ENCODE assay signal across 19 cellular contexts in the genomic region with DNA sequence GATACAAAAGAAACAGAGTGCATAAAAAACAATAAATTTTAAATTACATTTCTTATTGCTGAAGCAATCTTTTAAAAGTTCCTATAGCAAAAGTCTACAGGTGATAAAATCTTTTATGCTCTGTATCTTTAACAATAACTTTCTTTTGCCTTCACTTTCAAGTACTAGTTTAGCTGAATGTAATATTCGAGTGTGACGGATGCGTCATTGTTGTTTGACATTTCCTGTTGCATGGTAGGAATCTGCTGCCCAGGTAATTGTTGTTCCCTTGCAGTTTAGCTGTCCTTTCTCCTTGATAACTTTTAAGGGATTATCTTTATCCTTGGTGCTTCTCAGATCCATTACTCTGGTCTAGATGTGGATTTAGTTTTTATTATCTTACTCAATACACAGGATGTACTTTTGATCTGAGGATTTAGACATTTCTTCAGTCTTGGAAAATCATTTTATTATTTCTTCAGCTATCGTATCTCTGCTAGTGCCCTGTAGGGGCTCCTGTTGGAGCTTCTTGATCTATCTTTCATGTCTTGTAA. TPM values are rescaled to one million over a fixed set of nuclear protein-coding genes. Genes with fewer than 3 reads are reported as not detected.
A peak's percentile ranks its signal among the peaks of the same experiment; 100 is the strongest.
DNase-seq lines count a peak whose midpoint lies in the region; ATAC-seq, FAIRE-seq and TF ChIP-seq lines count a peak whose summit lies in the region.
"Had no signal": no experiment of that assay in that cellular context is flagged by ENCODE, and none has a peak within 500 bp of the region (broad histone marks: within the 10 kb centered on the region; RNA-seq: fewer than 3 reads in every experiment).

No MANE protein-coding gene starts in this region.

- no peaks in the 10 kb centered on the region for H3K36me3 Mint-ChIP-seq in CD8-positive, alpha-beta T cell

- H3K27ac Mint-ChIP-seq in CD8-positive, alpha-beta T cell, result no peak overlapping the region
- H3K27ac Mint-ChIP-seq: HFFc6; stimulated activated naive CD8-positive, alpha-beta T cell treated with anti-CD3 and anti-CD28 coated beads, Interleukin-15, Interleukin-2, amounts not matched to agents 100 ng/mL and 50 ng/mL, for 24 hours had no signal

- TF ChIP-seq POLR2A in HepG2 (IDR thresholded peaks at IDR 0.05; ENCODE audit: insufficient read depth in 1 of 2, low read depth in 2 of 2, low read length in 2 of 2), result no peak
- TF ChIP-seq POLR2A in adrenal gland (IDR thresholded peaks at IDR 0.05), result no peak

- DNase-seq in CD8-positive, alpha-beta T cell, result no peak
- DNase-seq in SK-N-MC (ENCODE audit: low read depth, low spot score) (no peak), HepG2 (ENCODE audit: low spot score) (no peak), OCI-M2 (lab: John Stamatoyannopoulos, UW; ENCODE audit: unreplicated experiment) (no peak), NCI-H1105 treated with DMSO at 0.1 percent for 48 hours (lab: John Stamatoyannopoulos, UW) (no peak), adrenal gland (no peak)
- DNase-seq: activated naive CD4-positive, alpha-beta T cell treated with anti-CD3 and anti-CD28 coated beads, Interleukin-2, amount 50 U/mL, for 16 hours; Caco-2; HFFc6; Karpas-422; left ventricle myocardium superior; right cardiac atrium had no signal

- peaks cover 3% of the 10 kb centered on the region for H3K4me1 ChIP-seq in CD8-positive, alpha-beta T cell (ENCODE audit: insufficient read depth, low read length)
- H3K4me1 ChIP-seq in HepG2 (ENCODE audit: insufficient read depth, low read length) (peaks cover 87% of the 10 kb centered on the region), adrenal gland (replicated peaks in 1 of 2) (peaks cover 3 to 9% of the 10 kb centered on the region in 2 donors)

- intact Hi-C loops in CD8-positive, alpha-beta T cell (cut with DNase I, micrococcal nuclease), result no loop called here
- intact Hi-C loops in HepG2 (cut with micrococcal nuclease; ENCODE audit: unreplicated experiment), result loop anchor here (5.0 kb wide), 2 partner anchors 35 to 55 kb away; a partner anchor contains a TSS
- intact Hi-C loops in adrenal gland (cut with DNase I), result no loop called here

- POLR2A ChIA-PET in CD8-positive, alpha-beta T cell (lab: Charles Lee), result no interaction called here
- POLR2A ChIA-PET in HepG2 (lab: Yijun Ruan, JAX), result interaction anchor here (1.0 kb wide), 1 partner anchor 36 kb away, joined by 3 read pairs; no protein-coding TSS in a partner anchor

- no peak for TF ChIP-seq CTCF in CD8-positive, alpha-beta T cell (IDR thresholded peaks at IDR 0.05)
- TF ChIP-seq CTCF in HepG2 (CRISPR knock-in tag; IDR thresholded peaks at IDR 0.05), result no peak
- no peak for TF ChIP-seq CTCF in adrenal gland (IDR thresholded peaks at IDR 0.05)

- H2AFZ ChIP-seq in HepG2 (ENCODE audit: low read length), result no peak overlapping the region

- in situ Hi-C loops in HepG2 (cut with HindIII; ENCODE audit: extremely low pct_ligation_motif_present, low pct_unique_long_range_greater_than_20kb), result no loop called here

- H3K27ac ChIP-seq in CD8-positive, alpha-beta T cell (ENCODE audit: low read depth, low read length), result no peak overlapping the region
- peak overlapping the region; percentile 91 for H3K27ac ChIP-seq in SK-N-MC
- peak overlapping the region; percentile 29 for H3K27ac ChIP-seq in HepG2 (ENCODE audit: extremely low read length, insufficient read depth, low read length)
- no peak overlapping the region for H3K27ac ChIP-seq in adrenal gland
- H3K27ac ChIP-seq: epithelial cell of prostate had no signal

- no peaks in the 10 kb centered on the region for H3K36me3 ChIP-seq in CD8-positive, alpha-beta T cell (ENCODE audit: insufficient read depth, low read length)
- H3K36me3 ChIP-seq in SK-N-MC (ENCODE audit: insufficient read depth, low read length), result peaks cover 7% of the 10 kb centered on the region
- H3K36me3 ChIP-seq in HepG2 (replicated peaks in 1 of 2; ENCODE audit: control insufficient read depth in 1 of 2, insufficient read depth in 2 of 2, low read length in 2 of 2), result no peaks in the 10 kb centered on the region
- no peaks in the 10 kb centered on the region for H3K36me3 ChIP-seq in adrenal gland (replicated peaks in 1 of 2)

- H3K9me3 ChIP-seq in CD8-positive, alpha-beta T cell (ENCODE audit: low read length), result no peaks in the 10 kb centered on the region
- H3K9me3 ChIP-seq in SK-N-MC (ENCODE audit: low read depth, low read length), result no peaks in the 10 kb centered on the region; the same call in 1 of the 2 replicates
- H3K9me3 ChIP-seq in HepG2 (ENCODE audit: low read length), result no peaks in the 10 kb centered on the region
- no peaks in the 10 kb centered on the region for H3K9me3 ChIP-seq in adrenal gland (replicated peaks in 1 of 3)
- H3K9me3 ChIP-seq: Caco-2 had no signal

- BruUV-seq in HepG2 (replicated peaks; lab: Mats Ljungman, UMichigan), result no TSS peak

- H4K20me1 ChIP-seq in HepG2 (ENCODE audit: insufficient read depth, low read length), result no peaks in the 10 kb centered on the region

- H3K9ac ChIP-seq in SK-N-MC (ENCODE audit: insufficient read length), result peak overlapping the region; percentile 36
- no peak overlapping the region; the same call in 1 of the 2 replicates for H3K9ac ChIP-seq in HepG2 (ENCODE audit: insufficient read depth, low read depth, low read length)

- H3K4me1 Mint-ChIP-seq in CD8-positive, alpha-beta T cell (ENCODE audit: low read depth), result peaks cover 9% of the 10 kb centered on the region

- no peaks in the 10 kb centered on the region for H3K9me3 Mint-ChIP-seq in CD8-positive, alpha-beta T cell
- H3K9me3 Mint-ChIP-seq: HFFc6; stimulated activated naive CD8-positive, alpha-beta T cell treated with anti-CD3 and anti-CD28 coated beads, Interleukin-15, Interleukin-2, amounts not matched to agents 100 ng/mL and 50 ng/mL, for 24 hours had no signal

- no peaks in the 10 kb centered on the region for H3K27me3 ChIP-seq in CD8-positive, alpha-beta T cell (ENCODE audit: insufficient read depth, low read length)
- H3K27me3 ChIP-seq in HepG2 (ENCODE audit: control insufficient read depth in 1 of 2, insufficient read depth in 2 of 2, low read length in 2 of 2) (no peaks in the 10 kb centered on the region), adrenal gland (no peaks in the 10 kb centered on the region)

- no peak for TF ChIP-seq EP300 in HepG2 (IDR thresholded peaks at IDR 0.05; ENCODE audit: low read depth in 2 of 2, low read length in 2 of 2)
- no peak for TF ChIP-seq EP300 in HepG2 (CRISPR knock-in tag; IDR thresholded peaks at IDR 0.05; ENCODE audit: borderline replicate concordance)

- H3K4me3 ChIP-seq in CD8-positive, alpha-beta T cell (ENCODE audit: low read depth, low read length), result no peak overlapping the region
- H3K4me3 ChIP-seq in SK-N-MC, result peak overlapping the region; percentile 60
- H3K4me3 ChIP-seq in HepG2 (replicated peaks in 1 of 3; ENCODE audit: insufficient read depth in 1 of 3, low read depth in 2 of 3, low read length in 3 of 3), result no peak overlapping the region
- H3K4me3 ChIP-seq in adrenal gland, result no peak overlapping the region

- WGBS in HepG2 (ENCODE audit: low lambda C conversion rate), result 88% methylated on average over 4 of the region's 4 CpGs
- WGBS in adrenal gland, 4 donors, result 57 to 72% (median 62%) methylated on average over 4 of the region's 4 CpGs

- H3K4me3 Mint-ChIP-seq in CD8-positive, alpha-beta T cell, result no peak overlapping the region
- H3K4me3 Mint-ChIP-seq: HFFc6; stimulated activated naive CD8-positive, alpha-beta T cell treated with anti-CD3 and anti-CD28 coated beads, Interleukin-15, Interleukin-2, amounts not matched to agents 100 ng/mL and 50 ng/mL, for 24 hours had no signal

- TF ChIP-seq RAD21 in HepG2 (CRISPR knock-in tag; IDR thresholded peaks at IDR 0.05), result no peak

- peaks cover 32% of the 10 kb centered on the region for H3K79me2 ChIP-seq in HepG2 (ENCODE audit: insufficient read depth, low read length)

- 0 out of 2 replicates have a peak overlapping the region, but pooled peaks have one; percentile 10 for H3K4me2 ChIP-seq in HepG2 (ENCODE audit: low read depth, low read length)

- ATAC-seq in CD8-positive, alpha-beta T cell, result peak; percentile 46
- ATAC-seq in GM18867 (IDR thresholded peaks at IDR 0.05; ENCODE audit: unreplicated experiment) (peak; percentile 49), HepG2 (no peak)
- ATAC-seq: left ventricle myocardium superior, right cardiac atrium had no signal

- FAIRE-seq in HepG2 (lab: Jason Lieb, UNC), result no peak
- FAIRE-seq: colon had no signal

- CTCF ChIA-PET in CD8-positive, alpha-beta T cell (lab: Charles Lee), result interaction anchor here (1.4 kb wide), 1 partner anchor 19 kb away, joined by 3 read pairs; no protein-coding TSS in a partner anchor
- CTCF ChIA-PET in HepG2 (lab: Yijun Ruan, JAX; ENCODE audit: low intra/inter-chr PET ratio, low total read pairs), result no interaction called here

- peaks cover 14% of the 10 kb centered on the region for H3K27me3 Mint-ChIP-seq in CD8-positive, alpha-beta T cell (ENCODE audit: low read depth)

RNA-seq across cellular contexts. Expression of a gene that starts 2.1 kb away (rescaled TPM):
- total RNA-seq in CD8-positive, alpha-beta T cell, result not detected
- 94.9 and 140 TPM in 2 replicates for total RNA-seq in HepG2 (2016; rRNA removed; fragmentation: Illumina TruSeq; extraction: Trizol)
- total RNA-seq in HepG2 (2016; cell fraction: cytosol; rRNA removed; fragmentation: Illumina TruSeq; extraction: Trizol; ENCODE audit: low read depth), result 21.4 and 24.4 TPM in 2 replicates
- 83.3 and 138 TPM in 2 replicates for total RNA-seq in HepG2 (2016; cell fraction: insoluble cytoplasmic fraction; rRNA removed; fragmentation: Illumina TruSeq; extraction: Trizol)
- total RNA-seq in HepG2 (2016; cell fraction: membrane; rRNA removed; fragmentation: Illumina TruSeq; extraction: Trizol), result 39.7 and 47.6 TPM in 2 replicates
- 117 and 140 TPM in 2 replicates for total RNA-seq in HepG2 (2016; cell fraction: nucleus; rRNA removed; fragmentation: Illumina TruSeq; extraction: Trizol)
- 81.9 and 125 TPM in 2 replicates for polyA plus RNA-seq in HepG2 (2011; rRNA removed)
- polyA plus RNA-seq in HepG2 (2011; cell fraction: cytosol; rRNA removed), result 60.5 and 82.0 TPM in 2 replicates
- 35.1 and 37.2 TPM in 2 replicates for polyA plus RNA-seq in HepG2 (2011; cell fraction: nucleus; rRNA removed)
- polyA plus RNA-seq in HepG2 (2012), result 75.4 and 132 TPM in 2 replicates
- polyA plus RNA-seq in HepG2 (2016; cell fraction: cytosol; fragmentation: Illumina TruSeq; extraction: Trizol; ENCODE audit: low read depth), result 17.6 and 19.3 TPM in 2 replicates
- 78.1 and 84.4 TPM in 2 replicates for polyA plus RNA-seq in HepG2 (2016; cell fraction: insoluble cytoplasmic fraction; fragmentation: Illumina TruSeq; extraction: Trizol; ENCODE audit: low read depth)
- polyA plus RNA-seq in HepG2 (2016; cell fraction: membrane; fragmentation: Illumina TruSeq; extraction: Trizol; ENCODE audit: low read depth), result 31.9 and 36.1 TPM in 2 replicates
- 154 and 161 TPM in 2 replicates for polyA plus RNA-seq in HepG2 (2016; cell fraction: nucleus; fragmentation: Illumina TruSeq; extraction: Trizol; ENCODE audit: insufficient read depth, low read depth)
- 53.0 TPM in 1 of 2 replicates, not detected in the other for polyA minus RNA-seq in HepG2 (2011; rRNA and poly(A)+ RNA removed; ENCODE audit: low replicate concordance)
- polyA minus RNA-seq in HepG2 (2011; cell fraction: cytosol; rRNA and poly(A)+ RNA removed), result 58.8 and 59.0 TPM in 2 replicates
- 70.9 and 76.8 TPM in 2 replicates for polyA minus RNA-seq in HepG2 (2011; cell fraction: nucleus; rRNA and poly(A)+ RNA removed)
- under 1 TPM in 1 of 8 donors, not detected in 7; 0.23 TPM for total RNA-seq in adrenal gland
- polyA plus RNA-seq in adrenal gland, result under 1 TPM in 1 of 3 donors, not detected in 2; 0.22 TPM
- total RNA-seq: frontal cortex, HFFc6, left ventricle myocardium superior, omental fat pad, right cardiac atrium, RPMI7951 had no signal
- polyA plus RNA-seq: right cardiac atrium had no signal

RNA-seq across cellular contexts. Expression of a gene that starts 54.4 kb away (rescaled TPM):
- total RNA-seq in CD8-positive, alpha-beta T cell, result 10 to 100 TPM; 50.7 to 54.2 TPM
- 23.5 and 30.4 TPM in 2 replicates for total RNA-seq in HepG2 (2016; rRNA removed; fragmentation: Illumina TruSeq; extraction: Trizol)
- 40.4 and 43.0 TPM in 2 replicates for total RNA-seq in HepG2 (2016; cell fraction: cytosol; rRNA removed; fragmentation: Illumina TruSeq; extraction: Trizol; ENCODE audit: low read depth)
- total RNA-seq in HepG2 (2016; cell fraction: insoluble cytoplasmic fraction; rRNA removed; fragmentation: Illumina TruSeq; extraction: Trizol), result 23.3 and 26.1 TPM in 2 replicates
- 27.6 and 36.6 TPM in 2 replicates for total RNA-seq in HepG2 (2016; cell fraction: membrane; rRNA removed; fragmentation: Illumina TruSeq; extraction: Trizol)
- 41.5 and 45.5 TPM in 2 replicates for total RNA-seq in HepG2 (2016; cell fraction: nucleus; rRNA removed; fragmentation: Illumina TruSeq; extraction: Trizol)
- polyA plus RNA-seq in HepG2 (2011; rRNA removed), result 2.7 and 3.1 TPM in 2 replicates
- 1.2 and 2.2 TPM in 2 replicates for polyA plus RNA-seq in HepG2 (2011; cell fraction: cytosol; rRNA removed)
- 7.9 and 8.7 TPM in 2 replicates for polyA plus RNA-seq in HepG2 (2011; cell fraction: nucleus; rRNA removed)
- polyA plus RNA-seq in HepG2 (2012), result 13.9 and 16.3 TPM in 2 replicates
- polyA plus RNA-seq in HepG2 (2016; cell fraction: cytosol; fragmentation: Illumina TruSeq; extraction: Trizol; ENCODE audit: low read depth), result 0.78 and 0.80 TPM in 2 replicates
- 23.6 and 23.9 TPM in 2 replicates for polyA plus RNA-seq in HepG2 (2016; cell fraction: insoluble cytoplasmic fraction; fragmentation: Illumina TruSeq; extraction: Trizol; ENCODE audit: low read depth)
- 2.9 and 3.0 TPM in 2 replicates for polyA plus RNA-seq in HepG2 (2016; cell fraction: membrane; fragmentation: Illumina TruSeq; extraction: Trizol; ENCODE audit: low read depth)
- polyA plus RNA-seq in HepG2 (2016; cell fraction: nucleus; fragmentation: Illumina TruSeq; extraction: Trizol; ENCODE audit: insufficient read depth, low read depth), result 55.1 and 56.8 TPM in 2 replicates
- 6.3 and 6.5 TPM in 2 replicates for polyA minus RNA-seq in HepG2 (2011; rRNA and poly(A)+ RNA removed; ENCODE audit: low replicate concordance)
- 5.9 and 8.8 TPM in 2 replicates for polyA minus RNA-seq in HepG2 (2011; cell fraction: cytosol; rRNA and poly(A)+ RNA removed)
- polyA minus RNA-seq in HepG2 (2011; cell fraction: nucleus; rRNA and poly(A)+ RNA removed), result 26.0 and 28.6 TPM in 2 replicates
- total RNA-seq in adrenal gland, result 10 to 100 TPM; 11.2 to 43.9 (median 22.5) TPM
- 10 to 100 TPM; 12.2 to 31.8 (median 25.0) TPM for polyA plus RNA-seq in adrenal gland

Comparison
In these comparisons a context has a peak if more than half of its experiments do, and no peak if none do; other contexts are left out.
1. H3K27ac ChIP-seq: peak in SK-N-MC (single experiment) and HepG2 (single experiment); none in CD8-positive, alpha-beta T cell (single experiment) and adrenal gland (0 of 5).
2. RNA of a gene that starts 2.1 kb away (total RNA-seq): 21.4 to 140 TPM in HepG2; not detected in CD8-positive, alpha-beta T cell and 0.23 TPM in adrenal gland; every median in the first group is over 10 times any median in the second.